Comparison of ENCODE assay signal across 3 cellular contexts in genomic region chr1:182700351-182700709, GRCh38.
TF ChIP-seq lines count a peak whose summit lies in the region.

No MANE protein-coding gene starts in this region.

TF ChIP-seq in IMR-90, 13 proteins besides CTCF, POLR2A, EP300 and RAD21:
- TF ChIP-seq MAZ (IDR thresholded peaks at IDR 0.05; ENCODE audit: borderline replicate concordance, low read depth, low read length) (no peak), FOS (IDR thresholded peaks at IDR 0.05; ENCODE audit: low read depth, low read length) (no peak), BHLHE40 (IDR thresholded peaks at IDR 0.05; ENCODE audit: low read depth, low read length) (no peak), CEBPB (IDR thresholded peaks at IDR 0.05; ENCODE audit: low read depth, low read length) (no peak), CHD1 (IDR thresholded peaks at IDR 0.05; ENCODE audit: low read depth, low read length) (no peak), NFE2L2 (IDR thresholded peaks at IDR 0.05; ENCODE audit: low read depth, low read length) (no peak), SMC3 (IDR thresholded peaks at IDR 0.05; ENCODE audit: low read depth, low read length) (no peak), RCOR1 (IDR thresholded peaks at IDR 0.05; ENCODE audit: insufficient replicate concordance, low read length) (no peak), RFX5 (IDR thresholded peaks at IDR 0.05; ENCODE audit: low read depth, low read length) (no peak), USF2 (IDR thresholded peaks at IDR 0.05; ENCODE audit: low read depth, low read length) (no peak)
TF ChIP-seq in IMR-90: peak in this region for 0.

TF ChIP-seq in endothelial cell of umbilical vein, 7 proteins besides CTCF, POLR2A, EP300 and RAD21:
- TF ChIP-seq MYC (IDR thresholded peaks at IDR 0.05; ENCODE audit: low read depth, low read length) (no peak), MAX (IDR thresholded peaks at IDR 0.05; ENCODE audit: insufficient read depth, insufficient read length) (no peak), JUN (IDR thresholded peaks at IDR 0.05; ENCODE audit: borderline replicate concordance, insufficient read depth, insufficient read length, low read depth) (no peak), EZH2 (IDR thresholded peaks at IDR 0.05; ENCODE audit: borderline replicate concordance, low read depth, low read length, severe bottlenecking) (no peak), GATA2 (IDR thresholded peaks at IDR 0.05; ENCODE audit: insufficient read depth, insufficient read length, low read depth, low read length) (no peak), POLR2AphosphoS5 (IDR thresholded peaks at IDR 0.05; ENCODE audit: insufficient read depth, low read depth, low read length) (no peak), FOS (IDR thresholded peaks at IDR 0.05; ENCODE audit: borderline replicate concordance, insufficient read depth, low read length) (no peak)

TF ChIP-seq in GM12891, 5 proteins besides CTCF, POLR2A, EP300 and RAD21:
- TF ChIP-seq POU2F2 (IDR thresholded peaks at IDR 0.05; ENCODE audit: low read depth, low read length) (no peak), TAF1 (IDR thresholded peaks at IDR 0.05; ENCODE audit: low read depth, low read length) (no peak), PAX5 (IDR thresholded peaks at IDR 0.05; ENCODE audit: insufficient read depth, low read length, severe bottlenecking) (no peak), POLR2AphosphoS5 (IDR thresholded peaks at IDR 0.05; ENCODE audit: low read depth, low read length) (no peak), SPI1 (IDR thresholded peaks at IDR 0.05; ENCODE audit: low read depth, low read length) (no peak)
